9 cellular contexts compared by ENCODE assay signal in the genomic region with DNA sequence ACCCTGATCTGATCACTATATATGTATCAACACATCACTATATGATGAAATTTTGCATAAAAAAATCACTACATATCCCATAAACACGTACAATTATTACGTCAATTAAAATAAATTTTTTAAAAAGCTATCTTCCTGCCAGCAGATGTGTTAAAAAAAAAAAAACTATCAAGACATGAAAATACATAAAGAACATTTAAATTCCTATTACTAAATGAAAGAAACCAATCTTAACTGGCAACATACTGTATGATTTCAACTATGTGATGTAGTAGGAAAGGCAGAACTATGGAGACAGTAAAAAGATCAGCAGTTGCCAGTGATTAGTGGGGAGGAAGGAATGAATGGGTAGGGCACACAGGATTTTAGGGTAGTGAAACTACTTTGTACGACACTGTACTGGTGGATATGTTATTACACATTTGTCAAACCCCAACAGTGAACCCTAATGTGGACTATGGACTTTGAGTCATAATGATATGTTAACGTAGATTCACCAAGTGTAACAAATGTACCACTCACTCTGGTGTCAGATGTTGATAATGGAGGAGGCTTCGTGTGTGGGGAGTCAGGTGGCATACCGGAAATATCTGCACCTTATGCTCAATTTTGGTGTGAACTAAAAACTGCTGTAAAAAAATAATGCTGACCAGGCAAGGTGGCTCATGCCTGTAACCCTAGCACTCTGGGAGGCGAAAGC. TPM values are rescaled to one million over a fixed set of nuclear protein-coding genes. Genes with fewer than 3 reads are reported as not detected.
DNase-seq lines count a peak whose midpoint lies in the region; ATAC-seq lines count a peak whose summit lies in the region.
"Had no signal": no experiment of that assay in that cellular context is flagged by ENCODE, and none has a peak within 500 bp of the region (broad histone marks: within the 10 kb centered on the region; RNA-seq: fewer than 3 reads in every experiment).

No MANE protein-coding gene starts in this region.

- H3K27ac Mint-ChIP-seq in central memory CD8-positive, alpha-beta T cell (ENCODE audit: low read depth): peak overlapping the region; percentile 78
- H3K27ac Mint-ChIP-seq in activated CD4-positive, alpha-beta memory T cell treated with anti-CD3 and anti-CD28 coated beads, Interleukin-2, amount 10 ng/mL, durations not matched to agents 7 days and 5 days: no peak overlapping the region
- H3K27ac Mint-ChIP-seq: nephron had no signal

- H3K4me3 Mint-ChIP-seq in central memory CD8-positive, alpha-beta T cell: peak overlapping the region; percentile 2
- no peak overlapping the region for H3K4me3 Mint-ChIP-seq in activated CD4-positive, alpha-beta memory T cell treated with anti-CD3 and anti-CD28 coated beads, Interleukin-2, amount 10 ng/mL, durations not matched to agents 7 days and 5 days
- H3K4me3 Mint-ChIP-seq: nephron had no signal

- in situ Hi-C loops in Caki2 (cut with HindIII; ENCODE audit: low pct_unique_long_range_greater_than_20kb, low sequenced_read_pairs): no loop called here

- POLR2A ChIA-PET in activated CD4-positive, alpha-beta memory T cell treated with anti-CD3 and anti-CD28 coated beads, Interleukin-2, amount 10 ng/mL, durations not matched to agents 7 days and 5 days (lab: Charles Lee): no interaction called here

- H3K27me3 Mint-ChIP-seq in central memory CD8-positive, alpha-beta T cell: no peaks in the 10 kb centered on the region
- no peaks in the 10 kb centered on the region for H3K27me3 Mint-ChIP-seq in activated CD4-positive, alpha-beta memory T cell treated with anti-CD3 and anti-CD28 coated beads, Interleukin-2, amount 10 ng/mL, durations not matched to agents 7 days and 5 days

- peak; percentile 62 for DNase-seq in Caki2 (ENCODE audit: low read depth)
- no peak for DNase-seq in central memory CD8-positive, alpha-beta T cell (ENCODE audit: low spot score in 2 of 2)
- DNase-seq in activated CD4-positive, alpha-beta memory T cell treated with anti-CD3 and anti-CD28 coated beads, Interleukin-2, amount 10 ng/mL, durations not matched to agents 7 days and 5 days: no peak
- DNase-seq in globus pallidus (ENCODE audit: low spot score): no peak
- DNase-seq in NCI-H748 (lab: John Stamatoyannopoulos, UW; ENCODE audit: unreplicated experiment): no peak
- no peak for DNase-seq in NCI-H187 (lab: John Stamatoyannopoulos, UW)

- H3K9me3 Mint-ChIP-seq in central memory CD8-positive, alpha-beta T cell: no peaks in the 10 kb centered on the region
- peaks cover 3% of the 10 kb centered on the region for H3K9me3 Mint-ChIP-seq in activated CD4-positive, alpha-beta memory T cell treated with anti-CD3 and anti-CD28 coated beads, Interleukin-2, amount 10 ng/mL, durations not matched to agents 7 days and 5 days

- peaks cover 71% of the 10 kb centered on the region for H3K4me1 Mint-ChIP-seq in central memory CD8-positive, alpha-beta T cell
- H3K4me1 Mint-ChIP-seq in activated CD4-positive, alpha-beta memory T cell treated with anti-CD3 and anti-CD28 coated beads, Interleukin-2, amount 10 ng/mL, durations not matched to agents 7 days and 5 days: peaks cover 24% of the 10 kb centered on the region

- H3K36me3 Mint-ChIP-seq in central memory CD8-positive, alpha-beta T cell (ENCODE audit: insufficient read depth): peaks cover 11% of the 10 kb centered on the region
- peaks cover 33% of the 10 kb centered on the region for H3K36me3 Mint-ChIP-seq in activated CD4-positive, alpha-beta memory T cell treated with anti-CD3 and anti-CD28 coated beads, Interleukin-2, amount 10 ng/mL, durations not matched to agents 7 days and 5 days (ENCODE audit: low read depth)

- CTCF ChIA-PET in activated CD4-positive, alpha-beta memory T cell treated with anti-CD3 and anti-CD28 coated beads, Interleukin-2, amount 10 ng/mL, durations not matched to agents 7 days and 5 days (lab: Charles Lee): interaction anchor here (0.8 kb wide), 1 partner anchor 16 kb away, joined by 3 read pairs; no protein-coding TSS in a partner anchor

- ATAC-seq in GM19468 (IDR thresholded peaks at IDR 0.05; ENCODE audit: extremely low read depth, unreplicated experiment): peak; percentile 87
- peak; percentile 95 for ATAC-seq in HG03432 (IDR thresholded peaks at IDR 0.05; ENCODE audit: unreplicated experiment)
- ATAC-seq in central memory CD8-positive, alpha-beta T cell (replicated peaks; ENCODE audit: extremely low read depth, poor library complexity, severe bottlenecking): peak; percentile 78

RNA-seq across cellular contexts. Expression of a gene that starts 27.4 kb away (rescaled TPM):
- 13.9 and 34.4 TPM in 2 replicates for total RNA-seq in Caki2 (2014; rRNA removed; shearing (Covaris generic); ENCODE audit: low replicate concordance)
- total RNA-seq in activated CD4-positive, alpha-beta memory T cell treated with anti-CD3 and anti-CD28 coated beads, Interleukin-2, amount 10 ng/mL, durations not matched to agents 7 days and 5 days: 10 to 100 TPM; 77.5 to 79.4 TPM
